ENCODE assay signal across 8 cellular contexts in genomic region chr17:80414803-80415625, GRCh38. TPM values are rescaled to one million over a fixed set of nuclear protein-coding genes. Genes with fewer than 3 reads are reported as not detected.
DNase-seq lines count a peak whose midpoint lies in the region; ATAC-seq and TF ChIP-seq lines count a peak whose summit lies in the region.

Gene ENDOV, plus strand, starts transcription at chr17:80415167. Its CDS starts 28 bp downstream, at chr17:80415195.

- H3K27ac ChIP-seq in SJSA1 (peak within 1 kb of the TSS; percentile 98), foreskin keratinocyte (peak within 1 kb of the TSS; percentile 92)

- H3K4me1 Mint-ChIP-seq in neural crest cell: peaks cover 39% of the 10 kb centered on the region
- peaks cover 28% of the 10 kb centered on the region for H3K4me1 Mint-ChIP-seq in stimulated activated naive CD8-positive, alpha-beta T cell treated with anti-CD3 and anti-CD28 coated beads, Interleukin-15, amount 100 ng/mL, for 72 hours

- no peaks in the 10 kb centered on the region for H3K9me3 ChIP-seq in SJSA1 (replicated peaks)

- DNase-seq in GF-D8 (lab: John Stamatoyannopoulos, UW): peak; percentile 75
- DNase-seq in HFF-Myc (ENCODE audit: extremely low read depth, low read depth): peak; percentile 70
- DNase-seq in NAMALWA (ENCODE audit: low spot score): peak; percentile 93
- peak; percentile 97 to 99 for DNase-seq in SJSA1 (ENCODE audit: low read depth in 1 of 2, low spot score in 2 of 2)
- DNase-seq in activated gamma-delta T cell treated with anti-CD3 and anti-CD28 coated beads, Interleukin-2, amount 50 U/mL, for 16 hours (ENCODE audit: low read depth): peak; percentile 90
- peak; percentile 84 to 92 for DNase-seq in foreskin keratinocyte
- DNase-seq in neural crest cell (ENCODE audit: low read depth, low spot score): peak; percentile 90
- DNase-seq in stimulated activated naive CD8-positive, alpha-beta T cell treated with anti-CD3 and anti-CD28 coated beads, Interleukin-15, amount 100 ng/mL, for 72 hours: peak; percentile 84 to 90

- H3K4me3 ChIP-seq in HFF-Myc (replicated peaks; ENCODE audit: low read depth, low read length) (peak within 1 kb of the TSS; percentile 62), SJSA1 (peak within 1 kb of the TSS; percentile 90)

- H3K36me3 ChIP-seq in SJSA1: peaks cover 38% of the 10 kb centered on the region

- TF ChIP-seq CTCF in HFF-Myc (IDR thresholded peaks at IDR 0.05; ENCODE audit: low read depth, low read length, missing control alignments) (no peak), foreskin keratinocyte (conservative IDR thresholded peaks at IDR 0.05) (no peak), neural crest cell (conservative IDR thresholded peaks at IDR 0.05) (no peak)

- peaks cover 27% of the 10 kb centered on the region for H3K27me3 Mint-ChIP-seq in neural crest cell (ENCODE audit: low read depth)
- H3K27me3 Mint-ChIP-seq in stimulated activated naive CD8-positive, alpha-beta T cell treated with anti-CD3 and anti-CD28 coated beads, Interleukin-15, amount 100 ng/mL, for 72 hours: peaks cover 22% of the 10 kb centered on the region

- peaks cover 3% of the 10 kb centered on the region for H3K36me3 Mint-ChIP-seq in neural crest cell (ENCODE audit: low read depth)

- peak; percentile 89 for ATAC-seq in foreskin keratinocyte
- peak; percentile 98 for ATAC-seq in stimulated activated naive CD8-positive, alpha-beta T cell treated with anti-CD3 and anti-CD28 coated beads, Interleukin-15, amount 100 ng/mL, for 72 hours

- H3K27me3 ChIP-seq in SJSA1 (replicated peaks): 0 out of 2 replicates have a peak, but pooled peaks cover 9% of the 10 kb centered on the region
- peaks cover 3% of the 10 kb centered on the region for H3K27me3 ChIP-seq in foreskin keratinocyte

- no peaks in the 10 kb centered on the region for H3K9me3 Mint-ChIP-seq in neural crest cell
- no peaks in the 10 kb centered on the region for H3K9me3 Mint-ChIP-seq in stimulated activated naive CD8-positive, alpha-beta T cell treated with anti-CD3 and anti-CD28 coated beads, Interleukin-15, amount 100 ng/mL, for 72 hours

- H3K4me3 Mint-ChIP-seq in neural crest cell: peak within 1 kb of the TSS; percentile 97
- peak within 1 kb of the TSS; percentile 89 to 94 for H3K4me3 Mint-ChIP-seq in stimulated activated naive CD8-positive, alpha-beta T cell treated with anti-CD3 and anti-CD28 coated beads, Interleukin-15, amount 100 ng/mL, for 72 hours

- peak within 1 kb of the TSS; percentile 97 for H3K27ac Mint-ChIP-seq in neural crest cell (ENCODE audit: unreplicated experiment)
- peak within 1 kb of the TSS; percentile 36 to 88 for H3K27ac Mint-ChIP-seq in stimulated activated naive CD8-positive, alpha-beta T cell treated with anti-CD3 and anti-CD28 coated beads, Interleukin-15, amount 100 ng/mL, for 72 hours

- H3K4me1 ChIP-seq in SJSA1 (replicated peaks): peaks cover 23% of the 10 kb centered on the region
- H3K4me1 ChIP-seq in foreskin keratinocyte: no peaks in the 10 kb centered on the region

RNA-seq across cellular contexts. Expression of gene ENDOV, which starts in this region (rescaled TPM):
- total RNA-seq in SJSA1 (2014; rRNA removed; shearing (Covaris generic)): 25.6 and 34.1 TPM in 2 replicates
- 7.3 and 9.7 TPM in 2 replicates for total RNA-seq in foreskin keratinocyte
- 9.8 and 14.0 TPM in 2 replicates for polyA plus RNA-seq in foreskin keratinocyte
- total RNA-seq in neural crest cell: 34.9 and 38.0 TPM in 2 replicates

Comparison
In these comparisons a context has a peak if more than half of its experiments do, and no peak if none do; other contexts are left out.
1. Peak in every context shown above with its lines: DNase-seq, ATAC-seq, H3K4me3 ChIP-seq and H3K27ac ChIP-seq.